1 cellular context compared by ENCODE assay signal in the genomic region with DNA sequence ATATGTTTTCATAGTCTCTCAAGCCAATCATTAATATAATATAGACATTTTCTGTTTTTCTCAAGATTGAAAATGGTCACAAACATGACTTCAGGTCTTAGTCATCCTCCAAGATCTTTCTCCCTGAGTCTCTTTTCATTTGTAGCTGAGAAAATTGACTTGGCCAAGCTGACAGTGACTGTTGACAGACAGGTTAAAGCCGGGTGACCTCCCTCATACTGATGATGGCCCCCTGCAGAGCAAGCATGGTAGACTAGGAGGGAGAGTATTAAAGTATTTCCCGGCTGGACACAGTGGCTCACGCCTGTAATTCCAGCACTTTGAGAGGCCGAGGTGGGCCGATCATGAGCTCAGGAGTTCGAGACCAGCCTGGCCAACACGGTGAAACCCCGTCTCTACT.
TF ChIP-seq lines count a peak whose summit lies in the region.

No MANE protein-coding gene starts in this region.

TF ChIP-seq in SK-N-SH, 30 proteins besides CTCF, POLR2A, EP300 and RAD21 (continued from another document):
- TF ChIP-seq REST (IDR thresholded peaks at IDR 0.05; ENCODE audit: low read depth, low read length) (no peak), MEF2A (IDR thresholded peaks at IDR 0.05; ENCODE audit: borderline replicate concordance, low read depth) (no peak), TAF1 (IDR thresholded peaks at IDR 0.05; ENCODE audit: borderline replicate concordance, low read depth, low read length) (no peak), RXRA (IDR thresholded peaks at IDR 0.05; ENCODE audit: borderline replicate concordance, low read depth) (no peak), NRF1 (IDR thresholded peaks at IDR 0.05; ENCODE audit: low read depth, low read length) (no peak)
- TF ChIP-seq, protein P1, sequence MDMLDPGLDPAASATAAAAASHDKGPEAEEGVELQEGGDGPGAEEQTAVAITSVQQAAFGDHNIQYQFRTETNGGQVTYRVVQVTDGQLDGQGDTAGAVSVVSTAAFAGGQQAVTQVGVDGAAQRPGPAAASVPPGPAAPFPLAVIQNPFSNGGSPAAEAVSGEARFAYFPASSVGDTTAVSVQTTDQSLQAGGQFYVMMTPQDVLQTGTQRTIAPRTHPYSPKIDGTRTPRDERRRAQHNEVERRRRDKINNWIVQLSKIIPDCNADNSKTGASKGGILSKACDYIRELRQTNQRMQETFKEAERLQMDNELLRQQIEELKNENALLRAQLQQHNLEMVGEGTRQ (IDR thresholded peaks at IDR 0.05; ENCODE audit: borderline replicate concordance, low read depth, low read length): no peak
- TF ChIP-seq, protein P2, sequence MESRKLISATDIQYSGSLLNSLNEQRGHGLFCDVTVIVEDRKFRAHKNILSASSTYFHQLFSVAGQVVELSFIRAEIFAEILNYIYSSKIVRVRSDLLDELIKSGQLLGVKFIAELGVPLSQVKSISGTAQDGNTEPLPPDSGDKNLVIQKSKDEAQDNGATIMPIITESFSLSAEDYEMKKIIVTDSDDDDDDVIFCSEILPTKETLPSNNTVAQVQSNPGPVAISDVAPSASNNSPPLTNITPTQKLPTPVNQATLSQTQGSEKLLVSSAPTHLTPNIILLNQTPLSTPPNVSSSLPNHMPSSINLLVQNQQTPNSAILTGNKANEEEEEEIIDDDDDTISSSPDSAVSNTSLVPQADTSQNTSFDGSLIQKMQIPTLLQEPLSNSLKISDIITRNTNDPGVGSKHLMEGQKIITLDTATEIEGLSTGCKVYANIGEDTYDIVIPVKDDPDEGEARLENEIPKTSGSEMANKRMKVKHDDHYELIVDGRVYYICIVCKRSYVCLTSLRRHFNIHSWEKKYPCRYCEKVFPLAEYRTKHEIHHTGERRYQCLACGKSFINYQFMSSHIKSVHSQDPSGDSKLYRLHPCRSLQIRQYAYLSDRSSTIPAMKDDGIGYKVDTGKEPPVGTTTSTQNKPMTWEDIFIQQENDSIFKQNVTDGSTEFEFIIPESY (IDR thresholded peaks at IDR 0.05; ENCODE audit: borderline replicate concordance, low read depth): no peak
